9 cellular contexts compared by ENCODE assay signal in the genomic region with DNA sequence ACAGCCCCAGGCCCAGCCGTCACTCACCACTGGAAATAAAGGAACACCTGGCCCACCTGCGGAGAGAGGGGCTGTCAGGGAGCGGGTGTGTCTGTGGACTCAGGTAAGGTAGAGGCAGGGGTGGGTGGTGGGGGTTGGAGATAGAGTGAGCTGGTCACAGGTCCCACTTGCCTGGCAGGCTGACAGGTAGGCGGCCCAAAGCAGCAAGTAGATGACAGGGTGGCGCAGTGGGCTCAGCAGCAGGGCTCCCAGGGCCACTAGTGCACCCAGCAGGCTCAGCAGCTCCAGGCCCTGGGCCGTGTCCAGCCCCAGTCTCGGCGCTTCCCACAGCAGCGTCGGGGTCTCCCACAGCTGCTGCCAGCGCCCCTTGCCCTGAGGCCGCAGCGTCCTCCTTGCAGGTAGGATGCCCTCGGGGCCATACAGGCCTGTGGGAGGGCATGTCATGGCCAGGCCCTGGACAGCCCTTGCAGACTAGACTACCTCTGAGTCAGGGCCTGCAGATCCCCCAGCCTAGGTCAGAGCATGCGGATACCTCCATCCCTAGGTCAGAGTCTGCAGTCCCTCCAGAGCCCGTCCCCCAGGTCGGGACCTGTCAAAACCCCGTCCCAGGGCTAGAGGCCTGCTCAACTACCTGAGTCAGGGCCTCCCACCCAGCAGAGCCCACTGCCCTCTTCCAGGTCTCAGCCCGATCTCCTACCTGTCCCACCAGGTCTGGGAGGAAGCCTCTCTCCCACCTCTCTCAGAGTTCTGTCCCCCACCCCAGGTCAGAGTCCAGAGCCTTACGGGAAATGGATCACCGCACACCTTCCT. TPM values are rescaled to one million over a fixed set of nuclear protein-coding genes. Genes with fewer than 3 reads are reported as not detected.
DNase-seq lines count a peak whose midpoint lies in the region; ATAC-seq and TF ChIP-seq lines count a peak whose summit lies in the region.
"Had no signal": no experiment of that assay in that cellular context is flagged by ENCODE, and none has a peak within 500 bp of the region (broad histone marks: within the 10 kb centered on the region; RNA-seq: fewer than 3 reads in every experiment).

No MANE protein-coding gene starts in this region.

- H3K27me3 ChIP-seq in OCI-LY3 (ENCODE audit: low read depth, low read length) (no peaks in the 10 kb centered on the region), muscle layer of duodenum (ENCODE audit: low read depth, low read length) (no peaks in the 10 kb centered on the region)

- H2AFZ ChIP-seq in OCI-LY3 (ENCODE audit: low read depth, low read length): peak overlapping the region; percentile 83; the same call in 1 of the 2 replicates

- 0 out of 2 replicates have a peak, but pooled peaks cover 4% of the 10 kb centered on the region for H4K20me1 ChIP-seq in OCI-LY3 (ENCODE audit: insufficient read depth, low read length)

- H3K9me3 Mint-ChIP-seq in activated naive CD4-positive, alpha-beta T cell treated with anti-CD3 and anti-CD28 coated beads, Interleukin-2, amount 50 U/mL, for 24 hours: no peaks in the 10 kb centered on the region

- H3K27ac ChIP-seq in OCI-LY3 (ENCODE audit: low read length) (peak overlapping the region; percentile 76), muscle layer of duodenum (ENCODE audit: low read length) (peak overlapping the region; percentile 63)

- H3K79me2 ChIP-seq in OCI-LY3 (ENCODE audit: low read length): peaks cover 32% of the 10 kb centered on the region

- H3K4me3 ChIP-seq in OCI-LY3 (ENCODE audit: low read length) (peak overlapping the region; percentile 100), muscle layer of duodenum (ENCODE audit: low read depth in 1 of 2, low read length in 2 of 2) (peak overlapping the region; percentile 90 to 99)

- H3K4me1 ChIP-seq in OCI-LY3 (ENCODE audit: low read length) (peaks cover 15% of the 10 kb centered on the region), muscle layer of duodenum (ENCODE audit: control insufficient read depth in 1 of 2, insufficient read depth in 2 of 2, low read length in 2 of 2) (peaks cover 0 to 26% of the 10 kb centered on the region in 2 donors)

- peak overlapping the region; percentile 99 for H3K9ac ChIP-seq in OCI-LY3 (ENCODE audit: low read length)

- no peaks in the 10 kb centered on the region for H3K36me3 Mint-ChIP-seq in activated naive CD4-positive, alpha-beta T cell treated with anti-CD3 and anti-CD28 coated beads, Interleukin-2, amount 50 U/mL, for 24 hours

- no peak for DNase-seq in activated naive CD4-positive, alpha-beta T cell (lab: John Stamatoyannopoulos, UW)
- DNase-seq in ecto neural progenitor cell (ENCODE audit: low spot score) (peak; percentile 59), HT-29 (ENCODE audit: low spot score) (no peak), UCSD-AML1 (lab: John Stamatoyannopoulos, UW; ENCODE audit: unreplicated experiment) (no peak)

- H3K4me1 Mint-ChIP-seq in activated naive CD4-positive, alpha-beta T cell treated with anti-CD3 and anti-CD28 coated beads, Interleukin-2, amount 50 U/mL, for 24 hours: peaks cover 13% of the 10 kb centered on the region

- peak overlapping the region; percentile 80 for H3K27ac Mint-ChIP-seq in activated naive CD4-positive, alpha-beta T cell treated with anti-CD3 and anti-CD28 coated beads, Interleukin-2, amount 50 U/mL, for 24 hours

- H3K9me3 ChIP-seq in OCI-LY3 (ENCODE audit: insufficient read depth, low read length) (no peaks in the 10 kb centered on the region), muscle layer of duodenum (ENCODE audit: control insufficient read depth in 1 of 2, low read length in 2 of 2) (no peaks in the 10 kb centered on the region)

- no peak for ATAC-seq in GM21529 (IDR thresholded peaks at IDR 0.05; ENCODE audit: unreplicated experiment)

- no peak for TF ChIP-seq CTCF in OCI-LY3 (IDR thresholded peaks at IDR 0.05; ENCODE audit: low read depth, low read length)

- H3K36me3 ChIP-seq in OCI-LY3 (replicated peaks; ENCODE audit: low read depth, low read length): no peaks in the 10 kb centered on the region
- H3K36me3 ChIP-seq in muscle layer of duodenum (ENCODE audit: control insufficient read depth in 1 of 2, insufficient read depth in 2 of 2, low read length in 2 of 2): peaks cover 0 to 23% of the 10 kb centered on the region in 2 donors

- H3K4me3 Mint-ChIP-seq in activated naive CD4-positive, alpha-beta T cell treated with anti-CD3 and anti-CD28 coated beads, Interleukin-2, amount 50 U/mL, for 24 hours: peak overlapping the region; percentile 95

- H3K27me3 Mint-ChIP-seq in activated naive CD4-positive, alpha-beta T cell treated with anti-CD3 and anti-CD28 coated beads, Interleukin-2, amount 50 U/mL, for 24 hours: no peaks in the 10 kb centered on the region

- peak overlapping the region; percentile 93 for H3K4me2 ChIP-seq in OCI-LY3 (ENCODE audit: low read length)

RNA-seq across cellular contexts. Expression of a gene that starts 0.7 kb away (rescaled TPM):
- total RNA-seq in HT-29 (2014; rRNA removed; shearing (Covaris generic)): 52.8 and 53.2 TPM in 2 replicates

RNA-seq across cellular contexts. Expression of a gene that starts 1.2 kb away (rescaled TPM):
- 87.9 and 88.8 TPM in 2 replicates for total RNA-seq in HT-29 (2014; rRNA removed; shearing (Covaris generic))

RNA-seq across cellular contexts. Expression of a gene that starts 18.6 kb away (rescaled TPM):
- total RNA-seq in HT-29 (2014; rRNA removed; shearing (Covaris generic)): 5.0 and 5.5 TPM in 2 replicates

RNA-seq across cellular contexts. Expression of a gene that starts 20.2 kb away (rescaled TPM):
- not detected in 2 replicates for total RNA-seq in HT-29 (2014; rRNA removed; shearing (Covaris generic))
- total RNA-seq: frontal cortex had no signal

RNA-seq across cellular contexts. Expression of a gene that starts 23.0 kb away (rescaled TPM):
- total RNA-seq in HT-29 (2014; rRNA removed; shearing (Covaris generic)): 6.9 and 7.4 TPM in 2 replicates
